1 cellular context compared by ENCODE assay signal in the genomic region with DNA sequence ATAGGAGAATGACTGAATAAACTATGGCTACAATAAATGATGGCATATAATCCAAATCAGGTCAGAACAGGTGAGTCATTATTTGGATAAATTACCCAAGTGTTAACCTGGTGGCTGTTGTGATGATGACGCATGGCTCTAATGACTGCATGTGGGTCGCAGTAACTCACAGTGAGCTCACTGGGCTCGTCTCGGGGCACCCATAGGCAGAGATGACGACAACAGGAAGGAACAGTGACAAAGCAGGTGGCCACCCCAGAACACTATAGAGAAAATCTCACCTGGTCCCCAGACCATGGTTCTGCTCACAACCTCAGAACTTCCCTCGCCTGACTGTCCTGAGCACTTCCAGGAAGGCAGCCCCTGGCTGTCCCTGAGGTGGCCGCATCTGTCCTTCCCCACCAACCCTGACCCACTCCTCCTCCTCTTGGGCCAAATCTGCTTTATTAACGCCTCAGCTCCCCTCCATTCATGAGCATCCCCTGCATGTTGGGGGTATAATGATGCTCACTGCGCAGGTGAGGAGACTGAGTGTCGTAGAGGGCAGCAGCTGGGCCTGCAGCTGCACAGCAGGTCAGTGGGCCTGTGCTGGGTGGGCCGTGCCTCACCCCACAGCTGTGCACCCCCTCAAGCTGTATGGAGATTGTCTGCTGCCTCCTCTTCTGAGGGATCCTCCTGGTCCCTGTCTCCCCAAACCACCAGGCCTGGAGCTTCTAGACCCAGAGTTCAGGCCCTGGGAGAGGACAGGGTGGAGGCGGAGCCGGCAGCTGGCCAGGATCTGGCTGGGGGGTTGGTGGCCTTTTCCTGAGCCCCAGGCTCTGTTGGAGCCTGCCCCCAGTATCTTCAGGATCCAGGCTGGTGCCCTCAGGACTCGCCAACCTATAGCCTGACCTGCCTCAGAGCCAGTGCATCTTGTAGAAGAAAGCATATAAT.
TF ChIP-seq lines count a peak whose summit lies in the region.

No MANE protein-coding gene starts in this region.

TF ChIP-seq in K562, 482 proteins besides CTCF, POLR2A, EP300 and RAD21:
- TF ChIP-seq EWSR1 (IDR thresholded peaks at IDR 0.05; ENCODE audit: borderline replicate concordance, low read depth, partially characterized antibody) (no peak), ZBTB43 (CRISPR knock-in tag; IDR thresholded peaks at IDR 0.05) (no peak), ZNF175 (CRISPR knock-in tag; IDR thresholded peaks at IDR 0.05; ENCODE audit: low read depth) (no peak), ZNF316 (IDR thresholded peaks at IDR 0.05) (no peak), TCF15 (CRISPR knock-in tag; IDR thresholded peaks at IDR 0.05) (no peak), SMC3 (conservative IDR thresholded peaks at IDR 0.05; ENCODE audit: insufficient read depth, low read depth, low read length) (no peak), EGR1 (conservative IDR thresholded peaks at IDR 0.05) (no peak)
